ENCODE assay signal across 1 cellular context in genomic region chr1:32541064-32541566, GRCh38.
TF ChIP-seq lines count a peak whose summit lies in the region.

No MANE protein-coding gene starts in this region.

TF ChIP-seq in WTC11, 78 proteins besides CTCF, POLR2A, EP300 and RAD21 (continued from another document):
- TF ChIP-seq FOXP4 (CRISPR knock-in tag; IDR thresholded peaks at IDR 0.05) = no peak
- no peak for TF ChIP-seq ETV6 (CRISPR knock-in tag; IDR thresholded peaks at IDR 0.05)
- TF ChIP-seq ZNF219 (CRISPR knock-in tag; IDR thresholded peaks at IDR 0.05; ENCODE audit: borderline replicate concordance) = no peak
- no peak for TF ChIP-seq CREM (CRISPR knock-in tag; IDR thresholded peaks at IDR 0.05)
- TF ChIP-seq ATF2 (CRISPR knock-in tag; IDR thresholded peaks at IDR 0.05; ENCODE audit: borderline replicate concordance, low read depth) = no peak
